In the genomic region with DNA sequence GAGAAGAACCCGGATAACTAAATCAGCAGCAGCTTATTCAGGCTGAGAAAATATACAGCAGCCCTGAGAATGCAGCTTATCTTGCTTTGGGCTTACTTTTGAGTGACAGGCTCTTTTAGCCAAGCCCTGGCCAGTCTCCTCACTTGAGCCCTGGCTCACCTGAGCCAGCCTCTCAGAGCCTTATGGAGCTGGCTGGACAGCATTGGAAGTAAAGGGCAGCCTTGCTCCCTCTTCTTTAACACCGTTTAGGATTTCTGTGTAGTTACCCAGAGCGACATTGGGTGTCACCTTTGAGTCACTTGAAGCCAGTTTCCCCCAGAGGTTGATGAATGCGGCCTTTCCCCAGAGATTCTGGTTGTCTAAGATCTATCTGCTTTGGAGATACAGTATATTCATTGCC, we compare ENCODE assay signal across 8 cellular contexts. TPM values are rescaled to one million over a fixed set of nuclear protein-coding genes. Genes with fewer than 3 reads are reported as not detected.
A peak's percentile ranks its signal among the peaks of the same experiment; 100 is the strongest.
DNase-seq lines count a peak whose midpoint lies in the region; ATAC-seq, FAIRE-seq and TF ChIP-seq lines count a peak whose summit lies in the region.

No MANE protein-coding gene starts in this region.

- no peaks in the 10 kb centered on the region for H3K36me3 ChIP-seq in endothelial cell of umbilical vein (ENCODE audit: control insufficient read depth in 2 of 2, extremely low read depth in 1 of 2, insufficient read depth in 2 of 2, low read length in 2 of 2)

- FAIRE-seq in endothelial cell of umbilical vein (lab: Jason Lieb, UNC) = no peak

- no peaks in the 10 kb centered on the region for H3K9me1 ChIP-seq in endothelial cell of umbilical vein (replicated peaks; ENCODE audit: control insufficient read depth, extremely low read depth, insufficient read depth, low read length)

- peaks cover 0 to 2% of the 10 kb centered on the region in 2 experiments for H3K27me3 ChIP-seq in endothelial cell of umbilical vein (ENCODE audit: control insufficient read depth in 2 of 2, insufficient read depth in 2 of 2, low read length in 2 of 2)

- H4K20me1 ChIP-seq in endothelial cell of umbilical vein (replicated peaks; ENCODE audit: control insufficient read depth, extremely low read depth, insufficient read depth, low read length) = no peaks in the 10 kb centered on the region

- H2AFZ ChIP-seq in endothelial cell of umbilical vein (ENCODE audit: low read depth, low read length) = no peak overlapping the region

- H3K27ac ChIP-seq in endothelial cell of umbilical vein (ENCODE audit: insufficient read depth, low read depth, low read length) = no peak overlapping the region

- H3K4me3 ChIP-seq in endothelial cell of umbilical vein (replicated peaks in 1 of 3; ENCODE audit: insufficient read depth in 1 of 3, low read depth in 1 of 3, low read length in 3 of 3) = no peak overlapping the region

- ATAC-seq in GM18858 (IDR thresholded peaks at IDR 0.05; ENCODE audit: unreplicated experiment) (peak; percentile 51), HG02870 (IDR thresholded peaks at IDR 0.05; ENCODE audit: unreplicated experiment) (no peak), GM19467 (IDR thresholded peaks at IDR 0.05; ENCODE audit: unreplicated experiment) (no peak)

- no TSS peak for BruUV-seq in endothelial cell of umbilical vein (replicated peaks; lab: Mats Ljungman, UMichigan)

- intact Hi-C loops in endothelial cell of umbilical vein (cut with micrococcal nuclease) = loop anchor here (1.0 kb wide), 1 partner anchor 119 kb away; no protein-coding TSS in a partner anchor

- H3K4me1 ChIP-seq in endothelial cell of umbilical vein (ENCODE audit: control insufficient read depth, extremely low read depth, insufficient read depth, low read length) = no peaks in the 10 kb centered on the region

- no peaks in the 10 kb centered on the region for H3K79me2 ChIP-seq in endothelial cell of umbilical vein (ENCODE audit: control insufficient read depth, insufficient read depth, low read length)

- POLR2A ChIA-PET in endothelial cell of umbilical vein (lab: Charles Lee) = no interaction called here

- peak; percentile 22 to 33 for TF ChIP-seq CTCF in endothelial cell of umbilical vein (IDR thresholded peaks at IDR 0.05; ENCODE audit: extremely low read depth in 1 of 2, insufficient read depth in 1 of 2, low read depth in 1 of 2, low read length in 2 of 2)

- TF ChIP-seq POLR2A in endothelial cell of umbilical vein (IDR thresholded peaks at IDR 0.05; ENCODE audit: low read depth, low read length) = no peak

- dilution Hi-C loops in endothelial cell of umbilical vein (cut with MboI; ENCODE audit: extremely low pct_ligation_motif_present, low sequenced_read_pairs) = no loop called here

- no peak overlapping the region for H3K9ac ChIP-seq in endothelial cell of umbilical vein (replicated peaks; ENCODE audit: extremely low read depth, insufficient read depth, low read length)

- peak; percentile 38 for DNase-seq in CD1c-positive myeloid dendritic cell (ENCODE audit: extremely low spot score)
- peak; percentile 3 to 38 for DNase-seq in Kasumi-1 (lab: John Stamatoyannopoulos, UW)
- peak; percentile 75 for DNase-seq in RPMI8226
- peak; percentile 21 for DNase-seq in endothelial cell of umbilical vein (ENCODE audit: low read depth, low spot score)
- DNase-seq in mucosa of gallbladder (ENCODE audit: low spot score) = peak; percentile 17

- H3K4me2 ChIP-seq in endothelial cell of umbilical vein (ENCODE audit: insufficient read depth, low read length) = no peak overlapping the region

- no peaks in the 10 kb centered on the region for H3K9me3 ChIP-seq in endothelial cell of umbilical vein (replicated peaks; ENCODE audit: control insufficient read depth, insufficient read depth, low read length)

- CTCF ChIA-PET in endothelial cell of umbilical vein (lab: Charles Lee) = interaction anchor here (0.6 to 2.7 kb wide), 11 partner anchors 14 to 1924 kb away, joined by 3 to 124 read pairs (median 5); no protein-coding TSS in a partner anchor

TF ChIP-seq in endothelial cell of umbilical vein, 7 proteins besides CTCF, POLR2A, EP300 and RAD21:
- TF ChIP-seq, protein P1, sequence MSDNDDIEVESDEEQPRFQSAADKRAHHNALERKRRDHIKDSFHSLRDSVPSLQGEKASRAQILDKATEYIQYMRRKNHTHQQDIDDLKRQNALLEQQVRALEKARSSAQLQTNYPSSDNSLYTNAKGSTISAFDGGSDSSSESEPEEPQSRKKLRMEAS (IDR thresholded peaks at IDR 0.05; ENCODE audit: insufficient read depth, insufficient read length) = no peak
- TF ChIP-seq POLR2AphosphoS5 (IDR thresholded peaks at IDR 0.05; ENCODE audit: insufficient read depth, low read depth, low read length) (no peak), EZH2 (IDR thresholded peaks at IDR 0.05; ENCODE audit: borderline replicate concordance, low read depth, low read length, severe bottlenecking) (no peak), MYC (IDR thresholded peaks at IDR 0.05; ENCODE audit: low read depth, low read length) (no peak), FOS (IDR thresholded peaks at IDR 0.05; ENCODE audit: borderline replicate concordance, insufficient read depth, low read length) (no peak), GATA2 (IDR thresholded peaks at IDR 0.05; ENCODE audit: insufficient read depth, insufficient read length, low read depth, low read length) (no peak), JUN (IDR thresholded peaks at IDR 0.05; ENCODE audit: borderline replicate concordance, insufficient read depth, insufficient read length, low read depth) (no peak)
TF ChIP-seq in endothelial cell of umbilical vein: peak in this region for 0.

RNA-seq across cellular contexts. Expression of a gene that starts 7.7 kb away (rescaled TPM):
- total RNA-seq in endothelial cell of umbilical vein (11.7 and 15.4 TPM in 2 replicates), mucosa of gallbladder (5.5 TPM)
- 5.8 and 8.7 TPM in 2 replicates for polyA plus RNA-seq in endothelial cell of umbilical vein
- polyA plus RNA-seq in endothelial cell of umbilical vein (2011; cell fraction: cytosol; rRNA removed) = 1.3 and 3.8 TPM in 2 replicates
- 60.8 and 62.2 TPM in 2 replicates for polyA plus RNA-seq in endothelial cell of umbilical vein (2011; cell fraction: nucleus; rRNA removed)
- 4.4 and 10.8 TPM in 2 replicates for polyA plus RNA-seq in endothelial cell of umbilical vein (2012)
- polyA minus RNA-seq in endothelial cell of umbilical vein = 23.2 and 40.7 TPM in 2 replicates
- polyA minus RNA-seq in endothelial cell of umbilical vein (2011; cell fraction: cytosol; rRNA and poly(A)+ RNA removed) = not detected
- polyA minus RNA-seq in endothelial cell of umbilical vein (2011; cell fraction: nucleus; rRNA and poly(A)+ RNA removed) = 13.2 and 62.7 TPM in 2 replicates

RNA-seq across cellular contexts. Expression of a gene that starts 15.5 kb away (rescaled TPM):
- total RNA-seq in endothelial cell of umbilical vein (not detected in 2 replicates), mucosa of gallbladder (0.46 TPM)
- polyA plus RNA-seq in endothelial cell of umbilical vein = not detected in 2 replicates
- not detected in 2 replicates for polyA plus RNA-seq in endothelial cell of umbilical vein (2011; cell fraction: cytosol; rRNA removed)
- polyA plus RNA-seq in endothelial cell of umbilical vein (2011; cell fraction: nucleus; rRNA removed) = not detected in 2 replicates
- not detected in 2 replicates for polyA plus RNA-seq in endothelial cell of umbilical vein (2012)
- not detected in 2 replicates for polyA minus RNA-seq in endothelial cell of umbilical vein
- not detected for polyA minus RNA-seq in endothelial cell of umbilical vein (2011; cell fraction: cytosol; rRNA and poly(A)+ RNA removed)
- polyA minus RNA-seq in endothelial cell of umbilical vein (2011; cell fraction: nucleus; rRNA and poly(A)+ RNA removed) = not detected in 2 replicates

RNA-seq across cellular contexts. Expression of a gene that starts 27.0 kb away (rescaled TPM):
- 18.2 and 20.3 TPM in 2 replicates for total RNA-seq in endothelial cell of umbilical vein
- 4.1 and 4.2 TPM in 2 replicates for polyA plus RNA-seq in endothelial cell of umbilical vein
- 4.3 and 4.7 TPM in 2 replicates for polyA plus RNA-seq in endothelial cell of umbilical vein (2011; cell fraction: cytosol; rRNA removed)
- 9.3 and 10.7 TPM in 2 replicates for polyA plus RNA-seq in endothelial cell of umbilical vein (2011; cell fraction: nucleus; rRNA removed)
- 6.5 and 7.2 TPM in 2 replicates for polyA plus RNA-seq in endothelial cell of umbilical vein (2012)
- 21.4 and 43.0 TPM in 2 replicates for polyA minus RNA-seq in endothelial cell of umbilical vein
- 3.3 TPM for polyA minus RNA-seq in endothelial cell of umbilical vein (2011; cell fraction: cytosol; rRNA and poly(A)+ RNA removed)
- 54.9 and 56.9 TPM in 2 replicates for polyA minus RNA-seq in endothelial cell of umbilical vein (2011; cell fraction: nucleus; rRNA and poly(A)+ RNA removed)
- 31.6 TPM for total RNA-seq in mucosa of gallbladder

RNA-seq across cellular contexts. Expression of a gene that starts 33.8 kb away (rescaled TPM):
- total RNA-seq in endothelial cell of umbilical vein = 137 and 152 TPM in 2 replicates
- 31.2 and 40.3 TPM in 2 replicates for polyA plus RNA-seq in endothelial cell of umbilical vein
- polyA plus RNA-seq in endothelial cell of umbilical vein (2011; cell fraction: cytosol; rRNA removed) = 64.6 and 71.3 TPM in 2 replicates
- polyA plus RNA-seq in endothelial cell of umbilical vein (2011; cell fraction: nucleus; rRNA removed) = 59.3 and 75.3 TPM in 2 replicates
- 133 and 183 TPM in 2 replicates for polyA plus RNA-seq in endothelial cell of umbilical vein (2012)
- 42.4 and 69.4 TPM in 2 replicates for polyA minus RNA-seq in endothelial cell of umbilical vein
- 83.5 TPM for polyA minus RNA-seq in endothelial cell of umbilical vein (2011; cell fraction: cytosol; rRNA and poly(A)+ RNA removed)
- 28.5 and 45.5 TPM in 2 replicates for polyA minus RNA-seq in endothelial cell of umbilical vein (2011; cell fraction: nucleus; rRNA and poly(A)+ RNA removed)
- total RNA-seq in mucosa of gallbladder = 73.5 TPM

Comparison
In these comparisons a context has a peak if more than half of its experiments do, and no peak if none do; other contexts are left out.
1. DNase-seq: peak in every context shown above with its lines; median percentile 75 in RPMI8226; 38 in CD1c-positive myeloid dendritic cell; 21 in endothelial cell of umbilical vein; 20 in Kasumi-1; 17 in mucosa of gallbladder.